Comparison of ENCODE assay signal across 8 cellular contexts in genomic region chr4:47836655-47837581, GRCh38. TPM values are rescaled to one million over a fixed set of nuclear protein-coding genes. Genes with fewer than 3 reads are reported as not detected.
DNase-seq lines count a peak whose midpoint lies in the region; TF ChIP-seq lines count a peak whose summit lies in the region.

No MANE protein-coding gene starts in this region.

- no peaks in the 10 kb centered on the region for H3F3A ChIP-seq in MM.1S (ENCODE audit: insufficient read depth, low read length)

- no peaks in the 10 kb centered on the region for H3K9me3 ChIP-seq in HEK293 (ENCODE audit: control insufficient read depth, insufficient read depth, low read depth, low read length)
- no peaks in the 10 kb centered on the region for H3K9me3 ChIP-seq in MM.1S (replicated peaks; ENCODE audit: insufficient read depth, low read length)
- H3K9me3 ChIP-seq in right atrium auricular region, result peaks cover 0 to 7% of the 10 kb centered on the region in 2 donors

- intact Hi-C loops in posterior cingulate gyrus (cut with DNase I), result loop anchor here (2.0 kb wide), 1 partner anchor 132 kb away; no protein-coding TSS in a partner anchor

- no peaks in the 10 kb centered on the region for H3K36me3 ChIP-seq in HEK293 (ENCODE audit: control insufficient read depth in 2 of 2, insufficient read depth in 1 of 2, low read length in 2 of 2)
- H3K36me3 ChIP-seq in MM.1S (replicated peaks; ENCODE audit: insufficient read depth, low read length), result no peaks in the 10 kb centered on the region
- no peaks in the 10 kb centered on the region for H3K36me3 ChIP-seq in right atrium auricular region

- TF ChIP-seq CTCF in GM10266 (IDR thresholded peaks at IDR 0.05; ENCODE audit: control insufficient read depth, insufficient read depth, low read depth, missing control alignments) (peak; percentile 86), HEK293 (tag by site-specific recombination; IDR thresholded peaks at IDR 0.05) (peak; percentile 53; the same call in 1 of the 2 replicates), MM.1S (IDR thresholded peaks at IDR 0.05; ENCODE audit: low read length) (peak; percentile 72), right atrium auricular region (IDR thresholded peaks at IDR 0.05) (peak; percentile 60 to 79)

- POLR2A ChIA-PET in HEK293 (lab: Yijun Ruan, JAX), result interaction anchor here (1.1 kb wide), 1 partner anchor 78 kb away, joined by 4 read pairs; the partner anchor contains the start of gene NFXL1

- DNase-seq in GM10266 (ENCODE audit: extremely low spot score) (peak; percentile 68), MM.1S (peak; percentile 65), SW480 (ENCODE audit: low spot score) (peak; percentile 85), amygdala (lab: John Stamatoyannopoulos, UW) (peak in 47 of 56 donors; percentile 9 to 77 (median 45)), right atrium auricular region (ENCODE audit: low spot score) (peak; percentile 91), posterior cingulate gyrus (peak; percentile 58 to 98 (median 83)), OCI-M2 (lab: John Stamatoyannopoulos, UW; ENCODE audit: unreplicated experiment) (no peak)

- H3K27me3 ChIP-seq in MM.1S (replicated peaks; ENCODE audit: insufficient read depth, low read length) (0 out of 2 replicates have a peak, but pooled peaks cover 5% of the 10 kb centered on the region), right atrium auricular region (no peaks in the 10 kb centered on the region)

- H3K9ac ChIP-seq in MM.1S (ENCODE audit: low read length), result peak overlapping the region; percentile 22; the same call in 1 of the 2 replicates

- H3K4me1 ChIP-seq in HEK293 (ENCODE audit: control insufficient read depth, insufficient read depth, low read length) (no peaks in the 10 kb centered on the region), MM.1S (ENCODE audit: low read length) (peaks cover 8% of the 10 kb centered on the region), right atrium auricular region (peaks cover 0 to 43% of the 10 kb centered on the region in 2 donors)

- H3K27ac ChIP-seq in HEK293 (ENCODE audit: extremely low read depth, low read depth, low read length) (no peak overlapping the region; the same call in 1 of the 2 replicates), MM.1S (ENCODE audit: low read length) (no peak overlapping the region), right atrium auricular region (peak overlapping the region; percentile 72 to 85)

- CTCF ChIA-PET in HEK293 (lab: Yijun Ruan, JAX), result interaction anchor here (0.6 to 3.1 kb wide), 25 partner anchors 9 to 676 kb away, joined by 3 to 46 read pairs (median 4); no protein-coding TSS in a partner anchor

- peak overlapping the region; percentile 93 for H3K4me2 ChIP-seq in MM.1S (ENCODE audit: low read depth, low read length)

- H2AFZ ChIP-seq in MM.1S (ENCODE audit: low read length), result peak overlapping the region; percentile 79

- no peaks in the 10 kb centered on the region for H3K79me2 ChIP-seq in MM.1S (ENCODE audit: low read length)

- H4K20me1 ChIP-seq in MM.1S (ENCODE audit: insufficient read depth, low read length), result no peaks in the 10 kb centered on the region

- H3K9me2 ChIP-seq in MM.1S (replicated peaks; ENCODE audit: insufficient read depth, low read length), result no peaks in the 10 kb centered on the region

- H3K4me3 ChIP-seq in HEK293 (ENCODE audit: low read depth, low read length) (peak overlapping the region; percentile 58), MM.1S (ENCODE audit: low read length) (peak overlapping the region; percentile 65), right atrium auricular region (peak overlapping the region; percentile 58 to 63)

TF ChIP-seq in HEK293, 187 proteins besides CTCF, POLR2A, EP300 and RAD21 (continues in another document):
- TF ChIP-seq ZBTB20 (tag by site-specific recombination; IDR thresholded peaks at IDR 0.05) (peak; percentile 95), SP2 (tag by site-specific recombination; IDR thresholded peaks at IDR 0.05) (peak; percentile 36), PRDM10 (tag by site-specific recombination; IDR thresholded peaks at IDR 0.05) (0 out of 2 replicates have a peak, but pooled peaks have one; percentile 39), ZNF174 (tag by site-specific recombination; IDR thresholded peaks at IDR 0.05) (no peak), ZBTB11 (tag by site-specific recombination; conservative IDR thresholded peaks at IDR 0.05; ENCODE audit: low read depth) (peak; percentile 64; the same call in 1 of the 2 replicates), PRDM4 (tag by site-specific recombination; IDR thresholded peaks at IDR 0.05) (no peak), IKZF3 (tag by site-specific recombination; IDR thresholded peaks at IDR 0.05) (peak; percentile 77), ZIC2 (tag by site-specific recombination; IDR thresholded peaks at IDR 0.05) (no peak), ZNF629 (tag by site-specific recombination; IDR thresholded peaks at IDR 0.05) (peak; percentile 83), ZNF660 (tag by site-specific recombination; IDR thresholded peaks at IDR 0.05) (peak; percentile 50; the same call in 1 of the 2 replicates), ZBTB21 (tag by site-specific recombination; IDR thresholded peaks at IDR 0.05) (0 out of 2 replicates have a peak, but pooled peaks have one; percentile 36), ZBTB8A (tag by site-specific recombination; IDR thresholded peaks at IDR 0.05) (peak; percentile 14; the same call in 1 of the 2 replicates), ZNF777 (tag by site-specific recombination; IDR thresholded peaks at IDR 0.05; ENCODE audit: borderline replicate concordance) (peak; percentile 63), ZBTB48 (tag by site-specific recombination; IDR thresholded peaks at IDR 0.05) (peak; percentile 67)

RNA-seq across cellular contexts. Expression of gene CORIN, which starts 0.9 kb away (rescaled TPM):
- 100 to 1,000 TPM in 1 of 2 donors, 10 to 100 TPM in 1; 42.3 to 180 TPM for total RNA-seq in right atrium auricular region

Comparison
In these comparisons a context has a peak if more than half of its experiments do, and no peak if none do; other contexts are left out.
1. H3K27ac ChIP-seq: peak in right atrium auricular region (2 of 2); none in HEK293 (single experiment) and MM.1S (single experiment).
2. Peak in every context shown above with its lines, with median percentiles within 50 percentile points of each other: CTCF ChIP-seq and H3K4me3 ChIP-seq.